In the genomic region with DNA sequence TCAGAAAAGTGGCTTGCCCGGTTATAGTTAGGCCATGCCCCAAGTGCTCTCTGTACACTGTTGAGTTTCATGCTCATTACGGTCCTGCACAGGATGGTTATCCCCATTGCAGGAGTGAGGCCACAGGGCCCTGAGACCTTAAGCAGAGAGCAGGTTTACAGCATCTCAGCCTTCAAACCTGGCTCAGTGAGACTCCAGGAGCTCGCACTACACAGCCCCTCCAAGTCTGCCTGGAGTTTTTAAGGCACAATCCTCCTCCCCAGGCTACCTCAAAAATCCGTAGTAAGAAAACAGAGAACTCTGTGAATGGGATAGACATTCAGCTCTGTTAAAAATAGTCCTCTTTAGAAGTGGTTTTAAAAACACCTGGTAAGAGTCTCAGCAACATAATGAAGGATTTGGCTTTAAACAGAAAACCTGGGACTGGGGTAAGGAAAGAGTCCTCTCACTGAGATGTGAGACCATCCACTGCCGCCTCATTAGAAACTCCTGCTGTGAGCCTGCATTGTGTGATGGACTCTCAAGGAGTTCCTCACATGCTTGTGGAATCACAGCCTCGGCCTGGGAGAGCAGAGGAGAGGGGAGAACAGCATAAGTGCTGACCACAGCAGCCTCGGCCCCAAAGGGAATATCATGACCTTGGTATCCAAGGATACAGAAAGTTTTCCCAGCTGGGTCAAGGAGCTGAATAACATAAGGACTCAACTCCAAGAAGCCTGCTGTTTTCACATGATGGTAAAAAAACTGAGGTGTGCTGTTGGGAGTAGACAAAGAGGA, we compare ENCODE assay signal across 10 cellular contexts.
DNase-seq lines count a peak whose midpoint lies in the region; ATAC-seq and TF ChIP-seq lines count a peak whose summit lies in the region.
"Had no signal": no experiment of that assay in that cellular context is flagged by ENCODE, and none has a peak within 500 bp of the region (broad histone marks: within the 10 kb centered on the region; RNA-seq: fewer than 3 reads in every experiment).

No MANE protein-coding gene starts in this region.

- intact Hi-C loops in Right ventricle myocardium superior (cut with DNase I) (no loop called here), cardiac septum (cut with DNase I) (no loop called here)

- peak; percentile 59 for ATAC-seq in Right ventricle myocardium superior (ENCODE audit: poor library complexity)
- ATAC-seq in foreskin keratinocyte = no peak
- ATAC-seq: naive thymus-derived CD8-positive, alpha-beta T cell had no signal

- peak overlapping the region; percentile 77 for H3K27ac Mint-ChIP-seq in type B pancreatic cell

- peaks cover 25% of the 10 kb centered on the region for H3K36me3 Mint-ChIP-seq in type B pancreatic cell

- peaks cover 21% of the 10 kb centered on the region for H3K4me1 Mint-ChIP-seq in type B pancreatic cell (ENCODE audit: unreplicated experiment)

- no peaks in the 10 kb centered on the region for H3K9me3 Mint-ChIP-seq in type B pancreatic cell
- H3K9me3 Mint-ChIP-seq: naive thymus-derived CD8-positive, alpha-beta T cell had no signal

- peak overlapping the region; percentile 62 for H3K4me3 Mint-ChIP-seq in type B pancreatic cell
- H3K4me3 Mint-ChIP-seq: naive thymus-derived CD8-positive, alpha-beta T cell had no signal

- H3K4me1 ChIP-seq in foreskin keratinocyte = no peaks in the 10 kb centered on the region

- no peak overlapping the region for H3K27ac ChIP-seq in foreskin keratinocyte

- H3K27me3 Mint-ChIP-seq in type B pancreatic cell = no peaks in the 10 kb centered on the region
- H3K27me3 Mint-ChIP-seq: naive thymus-derived CD8-positive, alpha-beta T cell had no signal

- H3K4me3 ChIP-seq in fibroblast of pulmonary artery (replicated peaks; ENCODE audit: low read depth, low read length) = no peak overlapping the region

- no peaks in the 10 kb centered on the region for H3K27me3 ChIP-seq in foreskin keratinocyte

- no peak for DNase-seq in Right ventricle myocardium superior
- no peak for DNase-seq in cardiac septum (ENCODE audit: low spot score)
- DNase-seq in fibroblast of pulmonary artery (ENCODE audit: low read depth) = peak; percentile 21
- peak; percentile 90 for DNase-seq in myocyte (ENCODE audit: low read depth)
- no peak for DNase-seq in type B pancreatic cell (ENCODE audit: extremely low spot score, unreplicated experiment)
- no peak for DNase-seq in A172 (ENCODE audit: low spot score)
- no peak for DNase-seq in stimulated activated CD8-positive, alpha-beta memory T cell treated with anti-CD3 and anti-CD28 coated beads, Interleukin-4, amount 100 ng/mL, for 48 hours
- DNase-seq in foreskin keratinocyte = no peak
- DNase-seq: anterior cingulate cortex had no signal

- TF ChIP-seq CTCF in fibroblast of pulmonary artery (IDR thresholded peaks at IDR 0.05; ENCODE audit: low read length, missing control alignments) (no peak), type B pancreatic cell (conservative IDR thresholded peaks at IDR 0.05) (no peak), foreskin keratinocyte (conservative IDR thresholded peaks at IDR 0.05) (no peak)

Comparison
In these comparisons a context has a peak if more than half of its experiments do, and no peak if none do; other contexts are left out.
1. DNase-seq: peak in fibroblast of pulmonary artery (single experiment) and myocyte (single experiment); none in Right ventricle myocardium superior (single experiment), cardiac septum (single experiment), type B pancreatic cell (single experiment), A172 (single experiment), stimulated activated CD8-positive, alpha-beta memory T cell treated with anti-CD3 and anti-CD28 coated beads, Interleukin-4, amount 100 ng/mL, for 48 hours (single experiment) and foreskin keratinocyte (0 of 2).